In genomic region chr2:74421248-74421870, GRCh38 we compare ENCODE assay signal across 8 cellular contexts. TPM values are rescaled to one million over a fixed set of nuclear protein-coding genes. Genes with fewer than 3 reads are reported as not detected.
DNase-seq lines count a peak whose midpoint lies in the region; ATAC-seq and TF ChIP-seq lines count a peak whose summit lies in the region.

Gene C2orf81 (minus strand): TSS chr2:74421619. CDS start chr2:74421560, 59 bp downstream.
A gene with protein sequence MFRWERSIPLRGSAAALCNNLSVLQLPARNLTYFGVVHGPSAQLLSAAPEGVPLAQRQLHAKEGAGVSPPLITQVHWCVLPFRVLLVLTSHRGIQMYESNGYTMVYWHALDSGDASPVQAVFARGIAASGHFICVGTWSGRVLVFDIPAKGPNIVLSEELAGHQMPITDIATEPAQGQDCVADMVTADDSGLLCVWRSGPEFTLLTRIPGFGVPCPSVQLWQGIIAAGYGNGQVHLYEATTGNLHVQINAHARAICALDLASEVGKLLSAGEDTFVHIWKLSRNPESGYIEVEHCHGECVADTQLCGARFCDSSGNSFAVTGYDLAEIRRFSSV (plus strand): TSS chr2:74421730. CDS start chr2:74422154, 424 bp downstream.

- H3K4me1 ChIP-seq in lower lobe of right lung: peaks cover 23% of the 10 kb centered on the region

- H3K4me3 Mint-ChIP-seq in CD14-positive monocyte: peak within 1 kb of the TSS; percentile 98 to 99

- TF ChIP-seq CTCF in CD14-positive monocyte (IDR thresholded peaks at IDR 0.05): no peak
- no peak for TF ChIP-seq CTCF in lower lobe of right lung (IDR thresholded peaks at IDR 0.05)

- H3K27ac Mint-ChIP-seq in CD14-positive monocyte: peak within 1 kb of the TSS; percentile 42 to 91 (median 85)

- ATAC-seq in GM19397 (IDR thresholded peaks at IDR 0.05; ENCODE audit: unreplicated experiment): peak; percentile 95
- ATAC-seq in HG03558 (IDR thresholded peaks at IDR 0.05; ENCODE audit: extremely low read depth, unreplicated experiment): peak; percentile 69
- ATAC-seq in lower lobe of right lung: peak; percentile 96 to 97

- peaks cover 0 to 3% of the 10 kb centered on the region in 2 donors for H3K36me3 Mint-ChIP-seq in CD14-positive monocyte

- intact Hi-C loops in CD14-positive monocyte (cut with micrococcal nuclease): no loop called here
- intact Hi-C loops in lower lobe of right lung (cut with DNase I): no loop called here

- H3K9me3 ChIP-seq in lower lobe of right lung: no peaks in the 10 kb centered on the region

- H3K36me3 ChIP-seq in lower lobe of right lung: peaks cover 9% of the 10 kb centered on the region

- H3K27me3 Mint-ChIP-seq in CD14-positive monocyte (ENCODE audit: low read depth in 3 of 3): peaks cover 5 to 7% (median 6%) of the 10 kb centered on the region in 3 donors

- H3K27me3 ChIP-seq in lower lobe of right lung (ENCODE audit: low read depth): no peaks in the 10 kb centered on the region

- H3K4me3 ChIP-seq in lower lobe of right lung: peak within 1 kb of the TSS; percentile 84

- peaks cover 36% of the 10 kb centered on the region for H3K4me1 Mint-ChIP-seq in CD14-positive monocyte

- no peaks in the 10 kb centered on the region for H3K9me3 Mint-ChIP-seq in CD14-positive monocyte

- DNase-seq in CD14-positive monocyte (ENCODE audit: low spot score) (peak; percentile 69), NCI-H748 (lab: John Stamatoyannopoulos, UW; ENCODE audit: unreplicated experiment) (peak; percentile 96), dermis microvascular lymphatic vessel endothelial cell (ENCODE audit: low read depth in 2 of 2) (peak; percentile 69 to 82), lower lobe of right lung (peak; percentile 92)
- peak; percentile 85 to 86 for DNase-seq in activated CD4-positive, alpha-beta T cell treated with anti-CD3 and anti-CD28 coated beads, Interleukin-2, amount 50 U/mL, for 4 hours
- peak; percentile 86 to 95 (median 92) for DNase-seq in stimulated activated CD4-positive, alpha-beta T cell treated with anti-CD3 and anti-CD28 coated beads, TNF-alpha, amount 100 ng/mL, for 24 hours (ENCODE audit: low read depth in 3 of 3)

- H3K27ac ChIP-seq in lower lobe of right lung: peak within 1 kb of the TSS; percentile 84

RNA-seq across cellular contexts. Expression of gene C2orf81, which starts in this region (rescaled TPM):
- polyA plus RNA-seq in CD14-positive monocyte: 1 to 10 TPM; 1.2 to 1.7 TPM
- total RNA-seq in dermis microvascular lymphatic vessel endothelial cell (under 0.01 and 0.13 TPM in 2 replicates), lower lobe of right lung (10.0 TPM)

RNA-seq across cellular contexts. Expression of the second gene that starts in this region (rescaled TPM):
- 10 to 100 TPM in 1 of 2 donors, 1 to 10 TPM in 1; 7.9 to 11.7 TPM for polyA plus RNA-seq in CD14-positive monocyte
- 36.7 and 37.6 TPM in 2 replicates for total RNA-seq in dermis microvascular lymphatic vessel endothelial cell
- 14.5 TPM for total RNA-seq in lower lobe of right lung

Comparison
In these comparisons a context has a peak if more than half of its experiments do, and no peak if none do; other contexts are left out.
1. Peak in every context shown above with its lines: DNase-seq, ATAC-seq, H3K4me3 ChIP-seq and H3K27ac ChIP-seq.